In the genomic region with DNA sequence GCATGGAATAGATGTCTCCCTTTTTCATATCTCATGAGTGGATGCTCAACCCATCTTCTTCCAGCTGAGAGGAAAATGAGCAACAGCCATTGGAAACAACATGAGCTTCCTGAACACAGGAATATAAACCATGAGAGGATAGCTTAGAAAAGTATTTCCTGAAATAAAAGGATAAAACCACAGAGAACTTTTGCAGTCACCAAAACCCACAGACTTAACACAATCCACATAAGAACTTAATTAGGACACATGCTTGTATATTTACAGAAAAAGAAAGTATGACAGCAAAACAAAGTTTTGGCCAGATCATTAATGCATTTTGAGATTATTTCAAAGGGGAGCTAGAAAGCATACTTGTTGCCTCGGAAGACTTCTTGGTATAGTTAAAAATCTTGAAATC, we compare ENCODE assay signal across 19 cellular contexts.
DNase-seq lines count a peak whose midpoint lies in the region; TF ChIP-seq lines count a peak whose summit lies in the region.
"Had no signal": no experiment of that assay in that cellular context is flagged by ENCODE, and none has a peak within 500 bp of the region (broad histone marks: within the 10 kb centered on the region; RNA-seq: fewer than 3 reads in every experiment).

No MANE protein-coding gene starts in this region.

- peak overlapping the region; percentile 42 for H3K27ac ChIP-seq in smooth muscle cell (ENCODE audit: low read depth)
- H3K27ac ChIP-seq: BLaER1 treated with 17β-estradiol and CSF1 and Interleukin-3, amounts not matched to agents 10 nM and 100 nM; SJSA1 had no signal

- H3K36me3 ChIP-seq in smooth muscle cell (ENCODE audit: low read depth) = no peaks in the 10 kb centered on the region
- H3K36me3 ChIP-seq: BLaER1 treated with 17β-estradiol and CSF1 and Interleukin-3, amounts not matched to agents 10 nM and 100 nM; SJSA1 had no signal

- no peak overlapping the region for H3K4me3 ChIP-seq in smooth muscle cell
- H3K4me3 ChIP-seq: BLaER1 treated with 17β-estradiol and CSF1 and Interleukin-3, amounts not matched to agents 10 nM and 100 nM; SJSA1 had no signal

- no peaks in the 10 kb centered on the region for H3K4me1 ChIP-seq in smooth muscle cell (ENCODE audit: low read depth)

- DNase-seq in EL (peak; percentile 14), RPMI7951 (ENCODE audit: low read depth) (peak; percentile 58), fibroblast of gingiva (ENCODE audit: low read depth) (peak; percentile 60), smooth muscle cell (lab: John Stamatoyannopoulos, UW; ENCODE audit: unreplicated experiment) (no peak), NCI-H1436 treated with DMSO at 0.1 percent for 48 hours (lab: John Stamatoyannopoulos, UW) (no peak), hypothalamus (lab: John Stamatoyannopoulos, UW) (no peak), GM10266 (ENCODE audit: extremely low spot score) (no peak)
- DNase-seq: ACHN; CD8-positive, alpha-beta memory T cell; DMS79 treated with DMSO at 0.1 percent for 48 hours; GDM1; HCEC 1CT; Kasumi-1; NCI-H1105 treated with DMSO at 0.1 percent for 48 hours; NCI-H1930; NCI-H446 treated with DMSO at 0.1 percent for 48 hours; PC-3 had no signal

- H3K4me2 ChIP-seq in smooth muscle cell = peak overlapping the region; percentile 45
- H3K4me2 ChIP-seq: BLaER1 treated with 17β-estradiol and CSF1 and Interleukin-3, amounts not matched to agents 10 nM and 100 nM had no signal

- no peak for TF ChIP-seq CTCF in smooth muscle cell (IDR thresholded peaks at IDR 0.05; ENCODE audit: borderline replicate concordance, insufficient read depth, poor library complexity, severe bottlenecking)
- no peak for TF ChIP-seq CTCF in GM10266 (IDR thresholded peaks at IDR 0.05; ENCODE audit: control insufficient read depth, insufficient read depth, low read depth, missing control alignments)

- no peaks in the 10 kb centered on the region for H3K79me2 ChIP-seq in smooth muscle cell (ENCODE audit: low read depth)

- peaks cover 3% of the 10 kb centered on the region for H3F3A ChIP-seq in smooth muscle cell (ENCODE audit: low read depth)

- no peaks in the 10 kb centered on the region for H3K9me3 ChIP-seq in smooth muscle cell (replicated peaks; ENCODE audit: low read depth)
- H3K9me3 ChIP-seq: BLaER1 treated with 17β-estradiol and CSF1 and Interleukin-3, amounts not matched to agents 10 nM and 100 nM; SJSA1 had no signal

- no peaks in the 10 kb centered on the region for H3K27me3 ChIP-seq in smooth muscle cell (ENCODE audit: low read depth)
- H3K27me3 ChIP-seq: BLaER1 treated with 17β-estradiol and CSF1 and Interleukin-3, amounts not matched to agents 10 nM and 100 nM; SJSA1 had no signal

- no peaks in the 10 kb centered on the region for H4K20me1 ChIP-seq in smooth muscle cell (ENCODE audit: low read depth)
- H4K20me1 ChIP-seq: BLaER1 treated with 17β-estradiol and CSF1 and Interleukin-3, amounts not matched to agents 10 nM and 100 nM had no signal

- no peak overlapping the region for H3K9ac ChIP-seq in smooth muscle cell (ENCODE audit: low read depth)
- H3K9ac ChIP-seq: BLaER1 treated with 17β-estradiol and CSF1 and Interleukin-3, amounts not matched to agents 10 nM and 100 nM had no signal

- 18% methylated on average over 1 of the region's 1 CpG for WGBS in smooth muscle cell (ENCODE audit: low lambda C conversion rate)

- no peak overlapping the region for H2AFZ ChIP-seq in smooth muscle cell (ENCODE audit: low read depth)

Comparison
In these comparisons a context has a peak if more than half of its experiments do, and no peak if none do; other contexts are left out.
1. DNase-seq: peak in EL (single experiment), RPMI7951 (single experiment) and fibroblast of gingiva (single experiment); none in smooth muscle cell (single experiment), NCI-H1436 treated with DMSO at 0.1 percent for 48 hours (single experiment), hypothalamus (0 of 51) and GM10266 (single experiment).